8 cellular contexts compared by ENCODE assay signal in the genomic region with DNA sequence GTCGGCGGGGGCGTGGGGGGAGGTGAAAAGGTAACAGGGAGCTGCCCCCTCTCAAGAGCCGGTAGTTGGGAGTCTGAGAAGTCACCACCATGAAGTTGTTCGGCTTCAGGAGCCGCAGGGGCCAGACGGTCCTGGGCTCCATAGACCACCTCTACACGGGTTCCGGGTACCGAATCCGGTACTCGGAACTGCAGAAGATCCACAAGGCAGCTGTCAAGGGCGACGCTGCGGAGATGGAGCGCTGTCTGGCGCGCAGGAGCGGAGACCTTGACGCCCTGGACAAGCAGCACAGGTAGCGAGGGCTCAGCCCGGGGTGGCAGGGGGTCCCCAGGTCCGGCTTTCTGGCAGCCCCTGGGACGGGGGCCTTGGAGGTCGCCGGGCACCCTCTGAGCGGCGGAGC. TPM values are rescaled to one million over a fixed set of nuclear protein-coding genes. Genes with fewer than 3 reads are reported as not detected.
A peak's percentile ranks its signal among the peaks of the same experiment; 100 is the strongest.
DNase-seq lines count a peak whose midpoint lies in the region; ATAC-seq, FAIRE-seq and TF ChIP-seq lines count a peak whose summit lies in the region.

No MANE protein-coding gene starts in this region.

- H3K27ac ChIP-seq in vagina: no peak overlapping the region

- no peaks in the 10 kb centered on the region for H3K27me3 Mint-ChIP-seq in activated T-cell treated with anti-CD3 and anti-CD28 coated beads, Interleukin-2, amount 50 U/mL, for 4 hours (ENCODE audit: low read depth)

- no peaks in the 10 kb centered on the region for H3K36me3 Mint-ChIP-seq in activated T-cell treated with anti-CD3 and anti-CD28 coated beads, Interleukin-2, amount 50 U/mL, for 4 hours (ENCODE audit: insufficient read depth)

- no peak for FAIRE-seq in D721Med (lab: Jason Lieb, UNC)

- no peaks in the 10 kb centered on the region for H3K9me3 ChIP-seq in vagina

- H3K4me1 ChIP-seq in vagina: no peaks in the 10 kb centered on the region

- peaks cover 6% of the 10 kb centered on the region for H3K4me1 Mint-ChIP-seq in activated T-cell treated with anti-CD3 and anti-CD28 coated beads, Interleukin-2, amount 50 U/mL, for 4 hours (ENCODE audit: low read depth)

- ATAC-seq in activated T-cell treated with anti-CD3 and anti-CD28 coated beads, Interleukin-2, amount 50 U/mL, for 4 hours: peak; percentile 35 to 39
- no peak for ATAC-seq in HG02763 (IDR thresholded peaks at IDR 0.05; ENCODE audit: unreplicated experiment)

- no peaks in the 10 kb centered on the region for H3K36me3 ChIP-seq in vagina

- peak overlapping the region; percentile 30 to 40 for H3K4me3 ChIP-seq in vagina

- DNase-seq in stimulated activated CD4-positive, alpha-beta T cell treated with anti-CD3 and anti-CD28 coated beads, Interleukin-4, amount 100 ng/mL, for 1 hour: peak; percentile 11
- DNase-seq in stimulated activated CD4-positive, alpha-beta T cell treated with anti-CD3 and anti-CD28 coated beads, Interleukin-1b, Interleukin-23, amount 100 ng/mL, for 48 hours: no peak
- DNase-seq in activated T-cell treated with anti-CD3 and anti-CD28 coated beads, Interleukin-2, amount 50 U/mL, for 4 hours: no peak
- DNase-seq in left kidney (ENCODE audit: low read depth, low spot score): peak; percentile 1
- no peak for DNase-seq in vagina (ENCODE audit: extremely low spot score in 2 of 2)
- DNase-seq in DMS79 treated with DMSO at 0.1 percent for 48 hours (lab: John Stamatoyannopoulos, UW): no peak
- no peak for DNase-seq in D721Med (ENCODE audit: insufficient read length, low spot score)

- peak overlapping the region; percentile 88 for H3K4me3 Mint-ChIP-seq in activated T-cell treated with anti-CD3 and anti-CD28 coated beads, Interleukin-2, amount 50 U/mL, for 4 hours

- no peak for TF ChIP-seq CTCF in vagina (IDR thresholded peaks at IDR 0.05)
- no peak for TF ChIP-seq CTCF in D721Med (IDR thresholded peaks at IDR 0.05; ENCODE audit: insufficient read depth, missing control alignments)

- no peaks in the 10 kb centered on the region for H3K27me3 ChIP-seq in vagina

- H3K9me3 Mint-ChIP-seq in activated T-cell treated with anti-CD3 and anti-CD28 coated beads, Interleukin-2, amount 50 U/mL, for 4 hours: no peaks in the 10 kb centered on the region

- intact Hi-C loops in vagina (cut with DNase I): no loop called here

- TF ChIP-seq POLR2A in vagina (IDR thresholded peaks at IDR 0.05): no peak

RNA-seq across cellular contexts. Expression of a gene that starts 47.1 kb away (rescaled TPM):
- total RNA-seq in activated T-cell treated with anti-CD3 and anti-CD28 coated beads, Interleukin-2, amount 50 U/mL, for 4 hours: 1 to 10 TPM; 5.1 to 9.5 (median 6.6) TPM
- 5.6 TPM for total RNA-seq in vagina

Comparison
In these comparisons a context has a peak if more than half of its experiments do, and no peak if none do; other contexts are left out.
1. DNase-seq: peak in stimulated activated CD4-positive, alpha-beta T cell treated with anti-CD3 and anti-CD28 coated beads, Interleukin-4, amount 100 ng/mL, for 1 hour (single experiment) and left kidney (single experiment); none in stimulated activated CD4-positive, alpha-beta T cell treated with anti-CD3 and anti-CD28 coated beads, Interleukin-1b, Interleukin-23, amount 100 ng/mL, for 48 hours (single experiment), activated T-cell treated with anti-CD3 and anti-CD28 coated beads, Interleukin-2, amount 50 U/mL, for 4 hours (single experiment), vagina (0 of 2), DMS79 treated with DMSO at 0.1 percent for 48 hours (single experiment) and D721Med (single experiment).